In the genomic region with DNA sequence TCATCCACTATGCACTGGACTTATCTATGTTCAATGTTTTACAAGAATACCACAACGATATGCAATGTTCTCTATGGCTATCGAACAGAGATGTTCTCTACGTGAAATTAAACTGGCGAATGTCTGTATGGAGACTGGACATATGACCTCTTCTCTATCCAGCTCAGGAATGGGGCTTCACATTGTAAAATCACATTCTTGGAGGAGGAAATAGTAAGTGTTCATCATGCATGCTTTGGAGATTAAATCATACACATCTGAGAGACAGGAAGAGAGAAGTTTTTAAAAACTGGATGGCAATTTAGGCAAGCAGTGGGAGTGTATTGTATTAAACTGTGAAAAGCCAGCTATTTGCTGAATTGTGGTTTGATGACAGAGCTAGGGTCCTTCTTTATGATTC, we compare ENCODE assay signal across 13 cellular contexts. TPM values are rescaled to one million over a fixed set of nuclear protein-coding genes. Genes with fewer than 3 reads are reported as not detected.
DNase-seq lines count a peak whose midpoint lies in the region; ATAC-seq and TF ChIP-seq lines count a peak whose summit lies in the region.
"Had no signal": no experiment of that assay in that cellular context is flagged by ENCODE, and none has a peak within 500 bp of the region (broad histone marks: within the 10 kb centered on the region; RNA-seq: fewer than 3 reads in every experiment).

No MANE protein-coding gene starts in this region.

- no peak overlapping the region for H3K4me3 ChIP-seq in epithelial cell of proximal tubule (ENCODE audit: low read depth, low read length)

- DNase-seq in Daoy (ENCODE audit: low read depth) (peak; percentile 57), RKO (ENCODE audit: low spot score) (peak; percentile 69), epithelial cell of proximal tubule (ENCODE audit: low read depth) (peak; percentile 33), omental fat pad (ENCODE audit: low spot score) (no peak), NCI-H446 treated with DMSO at 0.1 percent for 48 hours (lab: John Stamatoyannopoulos, UW) (no peak), GM13977 (ENCODE audit: low spot score) (no peak)
- no peak for DNase-seq in stimulated activated CD4-positive, alpha-beta T cell treated with anti-CD3 and anti-CD28 coated beads, Interleukin-4, amount 100 ng/mL, for 24 hours
- DNase-seq: CD4-positive, alpha-beta memory T cell; NCI-H2171; OCI-M1; stimulated activated naive CD8-positive, alpha-beta T cell treated with anti-CD3 and anti-CD28 coated beads, Interleukin-15, Interleukin-2, amounts not matched to agents 100 U/mL and 50 U/mL, for 24 hours had no signal

- TF ChIP-seq CTCF in epithelial cell of proximal tubule (conservative IDR thresholded peaks at IDR 0.05; ENCODE audit: low read depth, low read length) (no peak), omental fat pad (IDR thresholded peaks at IDR 0.05) (no peak), GM13977 (IDR thresholded peaks at IDR 0.05; ENCODE audit: extremely low read depth, insufficient read depth, missing control alignments) (no peak)

- in situ Hi-C loops in GM13977 (cut with MboI; ENCODE audit: low pct_unique_long_range_greater_than_20kb, low sequenced_read_pairs, unreplicated experiment), result no loop called here

- ATAC-seq in omental fat pad (ENCODE audit: low FRiP score) (peak; percentile 61), GM18868 (IDR thresholded peaks at IDR 0.05; ENCODE audit: unreplicated experiment) (no peak)
- ATAC-seq: left lobe of liver; stimulated activated naive CD8-positive, alpha-beta T cell treated with anti-CD3 and anti-CD28 coated beads, Interleukin-15, Interleukin-2, amounts not matched to agents 100 U/mL and 50 U/mL, for 24 hours had no signal

RNA-seq across cellular contexts. Expression of a gene that starts 47.9 kb away (rescaled TPM):
- total RNA-seq in Daoy (2014; rRNA removed; shearing (Covaris generic)), result 5.4 and 8.1 TPM in 2 replicates
- total RNA-seq in epithelial cell of proximal tubule, result 1.6 and 2.8 TPM in 2 replicates
- 10 to 100 TPM; 66.8 to 88.3 (median 74.6) TPM for total RNA-seq in omental fat pad

Comparison
In these comparisons a context has a peak if more than half of its experiments do, and no peak if none do; other contexts are left out.
1. DNase-seq: peak in Daoy (single experiment), RKO (single experiment) and epithelial cell of proximal tubule (single experiment); none in omental fat pad (single experiment), stimulated activated CD4-positive, alpha-beta T cell treated with anti-CD3 and anti-CD28 coated beads, Interleukin-4, amount 100 ng/mL, for 24 hours (single experiment), NCI-H446 treated with DMSO at 0.1 percent for 48 hours (single experiment) and GM13977 (single experiment).